ENCODE assay signal across 14 cellular contexts in genomic region chr7:27104244-27105149, GRCh38. TPM values are rescaled to one million over a fixed set of nuclear protein-coding genes. Genes with fewer than 3 reads are reported as not detected.
DNase-seq lines count a peak whose midpoint lies in the region; ATAC-seq and TF ChIP-seq lines count a peak whose summit lies in the region.
"Had no signal": no experiment of that assay in that cellular context is flagged by ENCODE, and none has a peak within 500 bp of the region (broad histone marks: within the 10 kb centered on the region; RNA-seq: fewer than 3 reads in every experiment).

No MANE protein-coding gene starts in this region.

- H3K4me3 Mint-ChIP-seq in MCF 10A (ENCODE audit: unreplicated experiment): peak overlapping the region; percentile 83
- H3K4me3 Mint-ChIP-seq: activated CD4-positive, alpha-beta T cell treated with anti-CD3 and anti-CD28 coated beads for 36 hours; activated T-helper 1 cell treated with anti-CD3 and anti-CD28 coated beads, Interleukin-12 subunit alpha, Interleukin-12 subunit beta, Interleukin-2, Interleukin-4 antibody, amounts not matched to agents 30 ng/mL and 10 ng/mL and 1 ng/mL, durations not matched to agents 14 hours and 24 hours and 36 hours; natural killer cell had no signal

- peaks cover 50% of the 10 kb centered on the region for H3K4me1 Mint-ChIP-seq in MCF 10A (ENCODE audit: insufficient read depth, unreplicated experiment)

- H3K27me3 ChIP-seq in gastrocnemius medialis: no peaks in the 10 kb centered on the region

- H3K36me3 ChIP-seq in HEK293 (ENCODE audit: control insufficient read depth in 2 of 2, insufficient read depth in 1 of 2, low read length in 2 of 2): peaks cover 19 to 40% of the 10 kb centered on the region in 2 experiments
- H3K36me3 ChIP-seq in gastrocnemius medialis: no peaks in the 10 kb centered on the region

- CTCF ChIA-PET in HEK293 (lab: Yijun Ruan, JAX): interaction anchor here (1.0 to 1.9 kb wide), 2 partner anchors 8 to 242 kb away, joined by 3 to 11 read pairs; partner anchors contain the start of gene HOXA1
- CTCF ChIA-PET in MCF 10A (lab: Yijun Ruan, JAX): interaction anchor here (0.7 to 3.1 kb wide), 12 partner anchors 7 to 614 kb away, joined by 3 to 19 read pairs (median 4); partner anchors contain the start of gene HOXA5

- intact Hi-C loops in MCF 10A (cut with micrococcal nuclease) (no loop called here), gastrocnemius medialis (cut with DNase I; ENCODE audit: low total_unique reads) (no loop called here), cardiac septum (cut with DNase I) (loop anchor here (10.0 kb wide), 1 partner anchor 900 kb away; the partner anchor contains the start of genes CBX3 and HNRNPA2B1)

- H3K4me1 ChIP-seq in HEK293 (ENCODE audit: control insufficient read depth, insufficient read depth, low read length): no peaks in the 10 kb centered on the region
- H3K4me1 ChIP-seq in gastrocnemius medialis: peaks cover 0 to 9% of the 10 kb centered on the region in 2 donors

- no peak overlapping the region for H3K4me3 ChIP-seq in HEK293 (ENCODE audit: low read depth, low read length)
- no peak overlapping the region for H3K4me3 ChIP-seq in gastrocnemius medialis

- H3K9me3 ChIP-seq in HEK293 (ENCODE audit: control insufficient read depth, insufficient read depth, low read depth, low read length): no peaks in the 10 kb centered on the region
- H3K9me3 ChIP-seq in gastrocnemius medialis: no peaks in the 10 kb centered on the region

- no peak for TF ChIP-seq POLR2A in gastrocnemius medialis (IDR thresholded peaks at IDR 0.05)

- TF ChIP-seq CTCF in HEK293 (tag by site-specific recombination; IDR thresholded peaks at IDR 0.05) (no peak), MCF 10A (IDR thresholded peaks at IDR 0.05; ENCODE audit: unreplicated experiment) (no peak), gastrocnemius medialis (IDR thresholded peaks at IDR 0.05 in 4 of 5, conservative IDR thresholded peaks at IDR 0.05 in 1 of 5) (no peak)

- DNase-seq in MCF 10A (ENCODE audit: unreplicated experiment) (no peak), left kidney (ENCODE audit: low read depth, low spot score) (peak; percentile 88), gastrocnemius medialis (no peak), germinal center (ENCODE audit: low spot score) (no peak), epidermal melanocyte (ENCODE audit: insufficient read length, low spot score) (no peak), cardiac septum (ENCODE audit: low spot score) (no peak)
- no peak for DNase-seq in activated CD4-positive, alpha-beta T cell treated with anti-CD3 and anti-CD28 coated beads, Interleukin-2, amount 50 U/mL, for 4 hours
- DNase-seq: activated CD4-positive, alpha-beta T cell treated with anti-CD3 and anti-CD28 coated beads for 36 hours; natural killer cell; NCI-H1417 treated with DMSO at 0.1 percent for 48 hours had no signal

- in situ Hi-C loops in gastrocnemius medialis (cut with MboI; ENCODE audit: low sequenced_read_pairs in 4 of 4): no loop called here

- H3K9me3 Mint-ChIP-seq in MCF 10A (ENCODE audit: unreplicated experiment): no peaks in the 10 kb centered on the region
- H3K9me3 Mint-ChIP-seq: activated T-helper 1 cell treated with anti-CD3 and anti-CD28 coated beads, Interleukin-12 subunit alpha, Interleukin-12 subunit beta, Interleukin-2, Interleukin-4 antibody, amounts not matched to agents 30 ng/mL and 10 ng/mL and 1 ng/mL, durations not matched to agents 14 hours and 24 hours and 36 hours; central memory CD8-positive, alpha-beta T cell; natural killer cell had no signal

- ATAC-seq in gastrocnemius medialis: no peak
- ATAC-seq: activated CD4-positive, alpha-beta T cell treated with anti-CD3 and anti-CD28 coated beads for 36 hours; natural killer cell had no signal

- POLR2A ChIA-PET in HEK293 (lab: Yijun Ruan, JAX) (interaction anchor here (0.5 to 2.0 kb wide), 5 partner anchors 8 to 633 kb away, joined by 3 to 8 read pairs (median 4); partner anchors contain the start of gene HOXA1), MCF 10A (lab: Yijun Ruan, JAX) (interaction anchor here (0.7 to 7.6 kb wide), 8 partner anchors 7 to 248 kb away, joined by 3 to 238 read pairs (median 31); partner anchors contain the start of genes HOXA1, HOXA5 and SKAP2)

- H3K27me3 Mint-ChIP-seq in MCF 10A (ENCODE audit: insufficient read depth, unreplicated experiment): no peaks in the 10 kb centered on the region

- no TSS peak for BruUV-seq in MCF 10A (replicated peaks; lab: Mats Ljungman, UMichigan)

- peaks cover 62% of the 10 kb centered on the region for H3K36me3 Mint-ChIP-seq in MCF 10A (ENCODE audit: insufficient read depth, unreplicated experiment)

- H3K27ac ChIP-seq in HEK293 (ENCODE audit: extremely low read depth, low read depth, low read length): no peak overlapping the region
- peak overlapping the region in 3 of 4 donors; percentile 53 to 67 (median 62) for H3K27ac ChIP-seq in gastrocnemius medialis

- peak overlapping the region; percentile 99 for H3K27ac Mint-ChIP-seq in MCF 10A (ENCODE audit: low read depth, unreplicated experiment)
- H3K27ac Mint-ChIP-seq: activated CD4-positive, alpha-beta T cell treated with anti-CD3 and anti-CD28 coated beads for 36 hours; activated T-helper 1 cell treated with anti-CD3 and anti-CD28 coated beads, Interleukin-12 subunit alpha, Interleukin-12 subunit beta, Interleukin-2, Interleukin-4 antibody, amounts not matched to agents 30 ng/mL and 10 ng/mL and 1 ng/mL, durations not matched to agents 14 hours and 24 hours and 36 hours; natural killer cell had no signal

TF ChIP-seq in HEK293, 187 proteins besides CTCF, POLR2A, EP300 and RAD21:
- TF ChIP-seq BCL11A (tag by site-specific recombination; IDR thresholded peaks at IDR 0.05; ENCODE audit: low read depth) (no peak), ZNF571 (tag by site-specific recombination; IDR thresholded peaks at IDR 0.05) (no peak), EGR2 (tag by site-specific recombination; IDR thresholded peaks at IDR 0.05; ENCODE audit: low read depth) (peak; percentile 72), ZFHX2 (tag by site-specific recombination; conservative IDR thresholded peaks at IDR 0.05) (peak; percentile 82), ZNF747 (tag by site-specific recombination; IDR thresholded peaks at IDR 0.05) (no peak)
TF ChIP-seq in HEK293: peak in this region for 2.

RNA-seq across cellular contexts. Expression of gene HOXA2, which starts 2.0 kb away (rescaled TPM):
- total RNA-seq in MCF 10A (2022): 1.2 and 1.4 TPM in 2 replicates
- under 1 TPM in 3 of 4 donors, not detected in 1; 0.29 to 0.88 (median 0.38) TPM for total RNA-seq in gastrocnemius medialis
- 0.30 TPM for total RNA-seq in cardiac septum
- total RNA-seq: activated CD4-positive, alpha-beta T cell treated with anti-CD3 and anti-CD28 coated beads for 36 hours; activated T-helper 1 cell treated with anti-CD3 and anti-CD28 coated beads, Interleukin-12 subunit alpha, Interleukin-12 subunit beta, Interleukin-2, Interleukin-4 antibody, amounts not matched to agents 30 ng/mL and 10 ng/mL and 1 ng/mL, durations not matched to agents 14 hours and 24 hours and 36 hours; natural killer cell; T-helper 1 cell treated with Interleukin-12 subunit alpha and Interleukin-12 subunit beta and Interleukin-4 antibody, amounts not matched to agents 30 ng/mL and 1 ng/mL, for 36 hours had no signal

RNA-seq across cellular contexts. Expression of gene HOXA1, which starts 8.7 kb away (rescaled TPM):
- total RNA-seq in MCF 10A (2022) (5.6 and 7.1 TPM in 2 replicates), gastrocnemius medialis (under 1 TPM in 2 of 4 donors, not detected in 2; 0.16 to 0.36 TPM), cardiac septum (0.19 TPM)

RNA-seq across cellular contexts. Expression of gene HOXA4, which starts 26.1 kb away (rescaled TPM):
- total RNA-seq in MCF 10A (2022): 2.6 and 3.7 TPM in 2 replicates
- total RNA-seq in gastrocnemius medialis: 1 to 10 TPM; 1.7 to 4.2 (median 2.9) TPM
- 1.1 TPM for total RNA-seq in cardiac septum
- total RNA-seq: activated T-helper 1 cell treated with anti-CD3 and anti-CD28 coated beads, Interleukin-12 subunit alpha, Interleukin-12 subunit beta, Interleukin-2, Interleukin-4 antibody, amounts not matched to agents 30 ng/mL and 10 ng/mL and 1 ng/mL, durations not matched to agents 14 hours and 24 hours and 36 hours had no signal

RNA-seq across cellular contexts. Expression of gene HOXA5, which starts 39.0 kb away (rescaled TPM):
- 7.4 and 8.8 TPM in 2 replicates for total RNA-seq in MCF 10A (2022)
- total RNA-seq in gastrocnemius medialis: 1 to 10 TPM; 2.7 to 7.1 (median 7.0) TPM
- total RNA-seq in cardiac septum: 0.30 TPM
- total RNA-seq: activated CD4-positive, alpha-beta T cell treated with anti-CD3 and anti-CD28 coated beads for 36 hours; activated T-helper 1 cell treated with anti-CD3 and anti-CD28 coated beads, Interleukin-12 subunit alpha, Interleukin-12 subunit beta, Interleukin-2, Interleukin-4 antibody, amounts not matched to agents 30 ng/mL and 10 ng/mL and 1 ng/mL, durations not matched to agents 14 hours and 24 hours and 36 hours; T-helper 1 cell treated with Interleukin-12 subunit alpha and Interleukin-12 subunit beta and Interleukin-4 antibody, amounts not matched to agents 30 ng/mL and 1 ng/mL, for 36 hours had no signal

RNA-seq across cellular contexts. Expression of gene HOXA6, which starts 43.1 kb away (rescaled TPM):
- total RNA-seq in MCF 10A (2022) (0.96 and 2.0 TPM in 2 replicates), gastrocnemius medialis (1 to 10 TPM; 2.6 to 5.6 (median 4.2) TPM), cardiac septum (not detected)
- total RNA-seq: activated CD4-positive, alpha-beta T cell treated with anti-CD3 and anti-CD28 coated beads for 36 hours; activated T-helper 1 cell treated with anti-CD3 and anti-CD28 coated beads, Interleukin-12 subunit alpha, Interleukin-12 subunit beta, Interleukin-2, Interleukin-4 antibody, amounts not matched to agents 30 ng/mL and 10 ng/mL and 1 ng/mL, durations not matched to agents 14 hours and 24 hours and 36 hours; T-helper 1 cell treated with Interleukin-12 subunit alpha and Interleukin-12 subunit beta and Interleukin-4 antibody, amounts not matched to agents 30 ng/mL and 1 ng/mL, for 36 hours had no signal
